ENCODE assay signal across 14 cellular contexts in genomic region chr21:14995695-14996490, GRCh38.
DNase-seq lines count a peak whose midpoint lies in the region; ATAC-seq and TF ChIP-seq lines count a peak whose summit lies in the region.
"Had no signal": no experiment of that assay in that cellular context is flagged by ENCODE, and none has a peak within 500 bp of the region (broad histone marks: within the 10 kb centered on the region; RNA-seq: fewer than 3 reads in every experiment).

No MANE protein-coding gene starts in this region.

- peaks cover 42% of the 10 kb centered on the region for H3K36me3 Mint-ChIP-seq in activated naive CD8-positive, alpha-beta T cell treated with anti-CD3 and anti-CD28 coated beads for 36 hours
- H3K36me3 Mint-ChIP-seq in activated naive CD8-positive, alpha-beta T cell treated with anti-CD3 and anti-CD28 coated beads, Interleukin-2, amount 50 U/mL, for 24 hours (ENCODE audit: low read depth): peaks cover 20% of the 10 kb centered on the region

- no peak for TF ChIP-seq CTCF in fibroblast of the aortic adventitia (IDR thresholded peaks at IDR 0.05; ENCODE audit: insufficient read depth, low read length)

- H3K4me1 Mint-ChIP-seq in activated naive CD8-positive, alpha-beta T cell treated with anti-CD3 and anti-CD28 coated beads for 36 hours: peaks cover 35% of the 10 kb centered on the region
- H3K4me1 Mint-ChIP-seq in activated naive CD8-positive, alpha-beta T cell treated with anti-CD3 and anti-CD28 coated beads, Interleukin-2, amount 50 U/mL, for 24 hours: peaks cover 28% of the 10 kb centered on the region

- no peaks in the 10 kb centered on the region for H3K27me3 Mint-ChIP-seq in activated naive CD8-positive, alpha-beta T cell treated with anti-CD3 and anti-CD28 coated beads for 36 hours
- no peaks in the 10 kb centered on the region for H3K27me3 Mint-ChIP-seq in activated naive CD8-positive, alpha-beta T cell treated with anti-CD3 and anti-CD28 coated beads, Interleukin-2, amount 50 U/mL, for 24 hours
- H3K27me3 Mint-ChIP-seq: activated naive CD8-positive, alpha-beta T cell treated with anti-CD3 and anti-CD28 coated beads, Interleukin-2, amount 10 ng/mL, durations not matched to agents 7 days and 5 days; stimulated activated memory B cell treated with anti-CD40 and anti-IgM and Interleukin-4, amounts not matched to agents 10 μg/mL and 1 μg/mL and 100 μg/mL, for 72 hours had no signal

- no peaks in the 10 kb centered on the region for H3K9me3 ChIP-seq in adipocyte (ENCODE audit: control insufficient read depth, low read length)

- DNase-seq in activated naive CD8-positive, alpha-beta T cell treated with anti-CD3 and anti-CD28 coated beads for 36 hours: no peak
- no peak for DNase-seq in activated naive CD8-positive, alpha-beta T cell treated with anti-CD3 and anti-CD28 coated beads, Interleukin-2, amount 50 U/mL, for 24 hours
- peak; percentile 36 for DNase-seq in adipocyte (ENCODE audit: low read depth)
- DNase-seq in fibroblast of the aortic adventitia (ENCODE audit: low read depth): peak; percentile 89
- peak; percentile 54 for DNase-seq in renal cortical epithelial cell (ENCODE audit: low read depth)
- no peak for DNase-seq in NCI-H510A treated with DMSO at 0.1 percent for 48 hours (lab: John Stamatoyannopoulos, UW)
- DNase-seq in effector CD8-positive, alpha-beta T cell (lab: John Stamatoyannopoulos, UW): no peak
- no peak for DNase-seq in GM19240 (ENCODE audit: insufficient read length, low spot score)
- DNase-seq: activated naive CD8-positive, alpha-beta T cell treated with anti-CD3 and anti-CD28 coated beads, Interleukin-2, amount 10 ng/mL, durations not matched to agents 7 days and 5 days; effector memory CD4-positive, alpha-beta T cell; hippocampal formation; SIG-M5 had no signal

- peaks cover 13% of the 10 kb centered on the region for H3K36me3 ChIP-seq in adipocyte (ENCODE audit: control insufficient read depth, insufficient read depth, low read length, severe bottlenecking)

- no peak for ATAC-seq in activated naive CD8-positive, alpha-beta T cell treated with anti-CD3 and anti-CD28 coated beads, Interleukin-2, amount 50 U/mL, for 24 hours
- ATAC-seq: stimulated activated memory B cell treated with anti-CD40 and anti-IgM and Interleukin-4, amounts not matched to agents 10 μg/mL and 1 μg/mL and 100 μg/mL, for 72 hours had no signal

- H3K4me3 Mint-ChIP-seq in activated naive CD8-positive, alpha-beta T cell treated with anti-CD3 and anti-CD28 coated beads for 36 hours: no peak overlapping the region
- H3K4me3 Mint-ChIP-seq in activated naive CD8-positive, alpha-beta T cell treated with anti-CD3 and anti-CD28 coated beads, Interleukin-2, amount 50 U/mL, for 24 hours: no peak overlapping the region
- H3K4me3 Mint-ChIP-seq: activated naive CD8-positive, alpha-beta T cell treated with anti-CD3 and anti-CD28 coated beads, Interleukin-2, amount 10 ng/mL, durations not matched to agents 7 days and 5 days; stimulated activated memory B cell treated with anti-CD40 and anti-IgM and Interleukin-4, amounts not matched to agents 10 μg/mL and 1 μg/mL and 100 μg/mL, for 72 hours had no signal

- no peaks in the 10 kb centered on the region for H3K9me3 Mint-ChIP-seq in activated naive CD8-positive, alpha-beta T cell treated with anti-CD3 and anti-CD28 coated beads for 36 hours
- no peaks in the 10 kb centered on the region for H3K9me3 Mint-ChIP-seq in activated naive CD8-positive, alpha-beta T cell treated with anti-CD3 and anti-CD28 coated beads, Interleukin-2, amount 50 U/mL, for 24 hours
- H3K9me3 Mint-ChIP-seq: stimulated activated memory B cell treated with anti-CD40 and anti-IgM and Interleukin-4, amounts not matched to agents 10 μg/mL and 1 μg/mL and 100 μg/mL, for 72 hours had no signal

- H3K4me1 ChIP-seq in adipocyte (ENCODE audit: control insufficient read depth, insufficient read depth, low read length): peaks cover 30% of the 10 kb centered on the region

- no peak overlapping the region for H3K9ac ChIP-seq in adipocyte (ENCODE audit: low read length)

- H3K27me3 ChIP-seq in adipocyte (replicated peaks; ENCODE audit: control insufficient read depth, insufficient read depth, low read length): no peaks in the 10 kb centered on the region

- H3K4me3 ChIP-seq in adipocyte (ENCODE audit: low read length): no peak overlapping the region
- no peak overlapping the region for H3K4me3 ChIP-seq in fibroblast of the aortic adventitia (ENCODE audit: low read depth, low read length)
- H3K4me3 ChIP-seq: lung had no signal

- H3K27ac Mint-ChIP-seq in activated naive CD8-positive, alpha-beta T cell treated with anti-CD3 and anti-CD28 coated beads for 36 hours: peak overlapping the region; percentile 28
- no peak overlapping the region for H3K27ac Mint-ChIP-seq in activated naive CD8-positive, alpha-beta T cell treated with anti-CD3 and anti-CD28 coated beads, Interleukin-2, amount 50 U/mL, for 24 hours
- H3K27ac Mint-ChIP-seq: activated naive CD8-positive, alpha-beta T cell treated with anti-CD3 and anti-CD28 coated beads, Interleukin-2, amount 10 ng/mL, durations not matched to agents 7 days and 5 days; stimulated activated memory B cell treated with anti-CD40 and anti-IgM and Interleukin-4, amounts not matched to agents 10 μg/mL and 1 μg/mL and 100 μg/mL, for 72 hours had no signal

Comparison
In these comparisons a context has a peak if more than half of its experiments do, and no peak if none do; other contexts are left out.
1. DNase-seq: peak in adipocyte (single experiment), fibroblast of the aortic adventitia (single experiment) and renal cortical epithelial cell (single experiment); none in activated naive CD8-positive, alpha-beta T cell treated with anti-CD3 and anti-CD28 coated beads for 36 hours (single experiment), activated naive CD8-positive, alpha-beta T cell treated with anti-CD3 and anti-CD28 coated beads, Interleukin-2, amount 50 U/mL, for 24 hours (single experiment), NCI-H510A treated with DMSO at 0.1 percent for 48 hours (single experiment), effector CD8-positive, alpha-beta T cell (single experiment) and GM19240 (single experiment).